20 cellular contexts compared by ENCODE assay signal in the genomic region with DNA sequence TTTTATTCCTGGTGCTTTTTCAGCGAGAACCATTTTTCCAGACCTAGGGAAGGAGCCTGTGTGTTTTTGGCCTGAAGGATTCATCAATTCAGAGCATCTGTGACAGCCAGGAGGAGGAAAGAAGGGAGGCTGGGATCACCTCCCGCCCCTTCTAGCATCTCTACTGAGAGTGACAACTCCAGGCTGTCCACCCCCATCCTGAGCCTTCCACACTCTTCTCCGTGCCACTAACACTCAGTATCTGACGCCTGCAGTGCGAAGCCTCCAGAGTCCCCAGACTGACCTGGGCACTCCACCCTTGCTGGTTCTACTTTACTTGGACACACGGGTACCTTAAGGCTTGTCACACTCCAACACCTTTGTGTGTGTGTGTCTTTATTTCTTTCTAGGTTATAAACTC. TPM values are rescaled to one million over a fixed set of nuclear protein-coding genes. Genes with fewer than 3 reads are reported as not detected.
"Had no signal": no experiment of that assay in that cellular context is flagged by ENCODE, and none has a peak within 500 bp of the region (broad histone marks: within the 10 kb centered on the region; RNA-seq: fewer than 3 reads in every experiment).

No MANE protein-coding gene starts in this region.

- H3K36me3 ChIP-seq: suprapubic skin, thyroid gland, uterus had no signal

- H3K36me3 Mint-ChIP-seq: immature natural killer cell; naive thymus-derived CD4-positive, alpha-beta T cell had no signal

- H3K27me3 ChIP-seq: suprapubic skin, thyroid gland, upper lobe of left lung, uterus had no signal

- H3K4me3 ChIP-seq: heart right ventricle, left ventricle myocardium inferior, suprapubic skin, thyroid gland, upper lobe of left lung, uterus had no signal

- ATAC-seq: heart right ventricle; naive thymus-derived CD4-positive, alpha-beta T cell; right cardiac atrium; stimulated activated naive CD8-positive, alpha-beta T cell treated with anti-CD3 and anti-CD28 coated beads, Interleukin-15, Interleukin-2, amounts not matched to agents 100 U/mL and 50 U/mL, for 24 hours had no signal

- H3K27ac ChIP-seq: heart right ventricle, left ventricle myocardium inferior, suprapubic skin, thyroid gland, upper lobe of left lung, uterus had no signal

- H3K9me3 Mint-ChIP-seq: immature natural killer cell; naive thymus-derived CD4-positive, alpha-beta T cell; nephron progenitor cell had no signal

- H3K4me1 Mint-ChIP-seq: immature natural killer cell had no signal

- H3K4me1 ChIP-seq: thyroid gland, upper lobe of left lung, uterus had no signal

- H3K9me3 ChIP-seq: heart right ventricle, left ventricle myocardium inferior, suprapubic skin, thyroid gland, upper lobe of left lung, uterus had no signal

- H3K27ac Mint-ChIP-seq: immature natural killer cell; naive thymus-derived CD4-positive, alpha-beta T cell had no signal

- H3K4me3 Mint-ChIP-seq: immature natural killer cell; naive thymus-derived CD4-positive, alpha-beta T cell; nephron progenitor cell had no signal

- DNase-seq: cerebellar nuclear complex; effector CD8-positive, alpha-beta T cell; heart right ventricle; immature natural killer cell; left ventricle myocardium inferior; mesendoderm; naive thymus-derived CD4-positive, alpha-beta T cell; nephron progenitor cell; right cardiac atrium; small intestine; stimulated activated CD4-positive, alpha-beta T cell treated with anti-CD3 and anti-CD28 coated beads, Interleukin-12 subunit alpha, Interleukin-12 subunit beta, amount 100 ng/mL, for 4 hours; stimulated activated CD4-positive, alpha-beta T cell treated with anti-CD3 and anti-CD28 coated beads, Interleukin-2, amount 100 ng/mL, for 48 hours; stimulated activated naive CD8-positive, alpha-beta T cell treated with anti-CD3 and anti-CD28 coated beads, Interleukin-15, Interleukin-2, amounts not matched to agents 100 U/mL and 50 U/mL, for 24 hours; thyroid gland; upper lobe of left lung; uterus had no signal

- FAIRE-seq: colon, frontal cortex, keratinocyte had no signal

RNA-seq across cellular contexts. Expression of gene S1PR3, which starts 15.8 kb away (rescaled TPM):
- polyA plus RNA-seq: naive thymus-derived CD4-positive, alpha-beta T cell had no signal
